In the genomic region with DNA sequence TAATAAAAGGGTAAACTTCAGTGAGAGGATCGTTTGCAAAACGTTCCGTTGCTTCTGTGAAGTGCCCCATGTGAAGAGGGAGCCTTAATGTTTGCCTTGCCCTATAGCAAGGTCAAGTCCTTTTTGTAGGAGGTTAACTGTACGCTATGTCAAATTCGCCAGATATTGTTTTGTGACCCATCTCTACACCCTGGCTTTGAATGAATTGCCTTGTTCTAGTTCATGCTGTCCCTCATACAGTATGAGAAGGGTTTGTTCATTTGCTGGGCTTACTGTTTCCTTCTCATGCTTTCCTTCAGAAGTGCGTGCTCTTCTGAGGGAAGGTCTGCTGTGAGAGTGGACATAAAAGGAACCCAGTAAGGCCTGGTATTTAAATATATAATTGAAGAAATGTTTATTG, we compare ENCODE assay signal across 8 cellular contexts. TPM values are rescaled to one million over a fixed set of nuclear protein-coding genes. Genes with fewer than 3 reads are reported as not detected.
DNase-seq lines count a peak whose midpoint lies in the region; ATAC-seq, FAIRE-seq and TF ChIP-seq lines count a peak whose summit lies in the region.

No MANE protein-coding gene starts in this region.

- H2BK5ac ChIP-seq in H1 (ENCODE audit: low read depth, low read length), result no peak overlapping the region

- H3K18ac ChIP-seq in H1 (ENCODE audit: extremely low read depth, low read length), result no peak overlapping the region

- H4K8ac ChIP-seq in H1 (ENCODE audit: extremely low read depth, insufficient read depth, low read length), result no peak overlapping the region

- H3K79me1 ChIP-seq in H1 (ENCODE audit: low read depth, low read length), result peaks cover 3% of the 10 kb centered on the region; the same call in 1 of the 2 replicates

- peaks cover 30% of the 10 kb centered on the region for H3K4me1 Mint-ChIP-seq in neural progenitor cell

- peak overlapping the region; percentile 56 to 71 for H3K4me2 ChIP-seq in H1 (ENCODE audit: insufficient read depth in 1 of 2, low read depth in 2 of 2, low read length in 2 of 2)
- peak overlapping the region; percentile 98 for H3K4me2 ChIP-seq in neural progenitor cell

- no peak for ATAC-seq in GM18505 (IDR thresholded peaks at IDR 0.05; ENCODE audit: unreplicated experiment)

- no peak overlapping the region for H3K27ac ChIP-seq in H1 (ENCODE audit: low read depth, low read length)
- no peak overlapping the region for H3K27ac ChIP-seq in neural progenitor cell

- H4K20me1 ChIP-seq in H1 (replicated peaks in 1 of 2; ENCODE audit: control insufficient read depth in 1 of 2, insufficient read depth in 2 of 2, low read length in 2 of 2) (peaks cover 0 to 8% of the 10 kb centered on the region in 2 experiments), neural progenitor cell (ENCODE audit: low read depth) (peaks cover 50% of the 10 kb centered on the region)

- H3K4me3 ChIP-seq in NT2/D1 (ENCODE audit: insufficient read length, low read depth) (peak overlapping the region; percentile 76), H1 (ENCODE audit: extremely low read depth in 1 of 4, insufficient read depth in 2 of 4, low read depth in 3 of 4, low read length in 4 of 4) (peak overlapping the region; percentile 44 to 82 (median 66); a peak in 5 of 8 replicates), neural progenitor cell (peak overlapping the region; percentile 96)

- 59% methylated on average over 6 of the region's 6 CpGs; no CpG with 5 or more reads in 1 of the 2 experiments for WGBS in H1 (ENCODE audit: extremely low coverage in 1 of 2, insufficient coverage in 1 of 2, insufficient read length in 1 of 2, insufficient replicate concordance in 2 of 2, low coverage in 1 of 2, low lambda C conversion rate in 2 of 2, missing lambda C conversion rate in 1 of 2), 2 experiments

- peaks cover 8% of the 10 kb centered on the region for H3K27me3 Mint-ChIP-seq in neural progenitor cell (ENCODE audit: insufficient read depth, low read depth)

- H2BK120ac ChIP-seq in H1 (replicated peaks; ENCODE audit: low read depth, low read length), result no peak overlapping the region

- no peak overlapping the region for H3K56ac ChIP-seq in H1 (replicated peaks; ENCODE audit: insufficient read length, low read depth, low read length)

- no peak overlapping the region for H2BK15ac ChIP-seq in H1 (ENCODE audit: low read length)

- H2BK20ac ChIP-seq in H1 (ENCODE audit: low read length), result no peak overlapping the region

- no peak overlapping the region for H2BK12ac ChIP-seq in H1 (ENCODE audit: low read depth, low read length)

- no peak overlapping the region for H3K4ac ChIP-seq in H1 (replicated peaks; ENCODE audit: insufficient read length, low read depth, low read length)

- H4K5ac ChIP-seq in H1 (ENCODE audit: insufficient read length, low read depth, low read length), result no peak overlapping the region

- H3K14ac ChIP-seq in H1 (ENCODE audit: insufficient read length), result no peak overlapping the region

- peak overlapping the region; percentile 19 for H3K27ac Mint-ChIP-seq in neural progenitor cell

- H3K36me3 Mint-ChIP-seq in neural progenitor cell, result no peaks in the 10 kb centered on the region

- no peak for TF ChIP-seq POLR2A in H1 (IDR thresholded peaks at IDR 0.05; ENCODE audit: control extremely low read depth in 1 of 2, low read depth in 2 of 2, low read length in 2 of 2)
- TF ChIP-seq POLR2A in GM18505 (IDR thresholded peaks at IDR 0.05; ENCODE audit: borderline replicate concordance, extremely low read depth, insufficient read depth, insufficient read length), result no peak

- H3K27me3 ChIP-seq in NT2/D1 (ENCODE audit: insufficient read depth, insufficient read length) (no peaks in the 10 kb centered on the region), H1 (replicated peaks in 1 of 4; ENCODE audit: control insufficient read depth in 3 of 4, extremely low read depth in 1 of 4, insufficient read depth in 3 of 4, low read length in 3 of 4) (no peaks in the 10 kb centered on the region), neural progenitor cell (no peaks in the 10 kb centered on the region)

- TF ChIP-seq EP300 in H1 (IDR thresholded peaks at IDR 0.05; ENCODE audit: borderline replicate concordance in 1 of 2, low read depth in 2 of 2, low read length in 2 of 2), result no peak

- H2AK5ac ChIP-seq in H1 (ENCODE audit: low read depth, low read length), result no peak overlapping the region

- no peaks in the 10 kb centered on the region for H3K36me3 ChIP-seq in NT2/D1 (ENCODE audit: insufficient read depth, insufficient read length, low read length)
- H3K36me3 ChIP-seq in H1 (ENCODE audit: control insufficient read depth in 2 of 4, insufficient read depth in 4 of 4, low read length in 3 of 4), result no peaks in the 10 kb centered on the region
- H3K36me3 ChIP-seq in neural progenitor cell, result no peaks in the 10 kb centered on the region

- peaks cover 14% of the 10 kb centered on the region for H3F3A ChIP-seq in neural progenitor cell (ENCODE audit: low read depth)

- no peak overlapping the region for H4K91ac ChIP-seq in H1 (replicated peaks; ENCODE audit: insufficient read length, low read length)

- H3K79me2 ChIP-seq in H1 (ENCODE audit: control insufficient read depth in 1 of 2, insufficient read depth in 2 of 2, low read length in 2 of 2) (peaks cover 5 to 35% of the 10 kb centered on the region in 2 experiments), neural progenitor cell (ENCODE audit: low read depth) (peaks cover 59% of the 10 kb centered on the region)

- peak overlapping the region; percentile 97 for H3K4me3 Mint-ChIP-seq in neural progenitor cell

- H2AFZ ChIP-seq in H1 (ENCODE audit: low read length), result no peak overlapping the region
- no peak overlapping the region for H2AFZ ChIP-seq in neural progenitor cell (replicated peaks)

- TF ChIP-seq RAD21 in H1 (IDR thresholded peaks at IDR 0.05 in 1 of 2, conservative IDR thresholded peaks at IDR 0.05 in 1 of 2; ENCODE audit: low read depth in 2 of 2, low read length in 2 of 2), result no peak

- no peaks in the 10 kb centered on the region for H3K9me3 Mint-ChIP-seq in neural progenitor cell

- DNase-seq in COLO829 (ENCODE audit: low spot score) (peak; percentile 45), NT2/D1 (ENCODE audit: low read depth, low spot score) (no peak), H1 (ENCODE audit: low read depth in 1 of 2, low spot score in 2 of 2) (no peak), neural progenitor cell (ENCODE audit: low spot score) (no peak), midbrain (lab: John Stamatoyannopoulos, UW) (no peak), NCI-H446 treated with DMSO at 0.1 percent for 48 hours (lab: John Stamatoyannopoulos, UW) (no peak), SW 1271 (lab: John Stamatoyannopoulos, UW) (no peak)

- peaks cover 6% of the 10 kb centered on the region for H3K23me2 ChIP-seq in H1 (ENCODE audit: low read depth, low read length)

- H3K9ac ChIP-seq in NT2/D1 (ENCODE audit: insufficient read length, low read depth) (peak overlapping the region; percentile 4), H1 (replicated peaks in 1 of 4; ENCODE audit: extremely low read depth in 1 of 4, low read depth in 3 of 4, low read length in 3 of 4) (peak overlapping the region in 1 of 4 experiments; percentile 32; a peak in 2 of 7 replicates), neural progenitor cell (no peak overlapping the region)

- TF ChIP-seq CTCF in H1 (IDR thresholded peaks at IDR 0.05; ENCODE audit: control extremely low read depth in 1 of 3, insufficient read depth in 1 of 3, low read depth in 1 of 3, low read length in 3 of 3), result no peak
- no peak for TF ChIP-seq CTCF in neural progenitor cell (IDR thresholded peaks at IDR 0.05)

- POLR2A ChIA-PET in H1 (lab: Charles Lee; ENCODE audit: partially characterized antibody), result interaction anchor here (1.1 kb wide), 1 partner anchor 24 kb away, joined by 3 read pairs; no protein-coding TSS in a partner anchor

- CTCF ChIA-PET in H1 (lab: Charles Lee; ENCODE audit: partially characterized antibody), result interaction anchor here (0.7 to 4.1 kb wide), 6 partner anchors 12 to 197 kb away, joined by 3 to 22 read pairs (median 3); no protein-coding TSS in a partner anchor

- no peaks in the 10 kb centered on the region for H3K4me1 ChIP-seq in NT2/D1 (ENCODE audit: insufficient read depth, insufficient read length)
- peaks cover 2 to 5% (median 3%) of the 10 kb centered on the region in 4 experiments; a peak in 3 of 7 replicates for H3K4me1 ChIP-seq in H1 (replicated peaks in 1 of 4; ENCODE audit: control insufficient read depth in 3 of 4, insufficient read depth in 4 of 4, low read length in 3 of 4)
- peaks cover 13% of the 10 kb centered on the region for H3K4me1 ChIP-seq in neural progenitor cell

- H3K9me3 ChIP-seq in NT2/D1 (ENCODE audit: insufficient read depth, low read length) (no peaks in the 10 kb centered on the region), H1 (ENCODE audit: insufficient read depth in 2 of 2, low read depth in 1 of 2, low read length in 1 of 2) (no peaks in the 10 kb centered on the region), neural progenitor cell (ENCODE audit: low read depth) (no peaks in the 10 kb centered on the region)

- no peak for FAIRE-seq in H1 (lab: Jason Lieb, UNC)

- no peak overlapping the region for H3K23ac ChIP-seq in H1 (ENCODE audit: insufficient read length)

TF ChIP-seq in H1, 55 proteins besides CTCF, POLR2A, EP300 and RAD21 (continues in another document):
- TF ChIP-seq RBBP5 (IDR thresholded peaks at IDR 0.05; ENCODE audit: borderline replicate concordance, low read depth, low read length) (no peak), TAF1 (IDR thresholded peaks at IDR 0.05; ENCODE audit: low read depth, low read length) (no peak), RXRA (IDR thresholded peaks at IDR 0.05; ENCODE audit: insufficient read depth, low read depth, low read length) (no peak)

RNA-seq across cellular contexts. Expression of a gene that starts 1.6 kb away (rescaled TPM):
- 21.0 and 22.6 TPM in 2 replicates for total RNA-seq in H1 (2021; fragmentation: NEBNext Ultra II Directional; extraction: Animal tissue kit (Norgen Biotek cat#: 25700))
- 10.3 and 14.8 TPM in 2 replicates for polyA plus RNA-seq in H1 (2011; rRNA removed)
- polyA plus RNA-seq in H1 (2011; cell fraction: cytosol; rRNA removed), result 16.3 TPM
- polyA plus RNA-seq in H1 (2011; cell fraction: nucleus; rRNA removed), result 27.5 TPM
- polyA plus RNA-seq in H1 (2012, experiment 1 of 2), result 15.0 to 17.6 TPM (median 16.1 TPM) in 4 replicates
- polyA plus RNA-seq in H1 (2012, experiment 2 of 2), result 12.6 TPM
- 10.8 TPM for polyA plus RNA-seq in H1 (2013, experiment 1 of 2)
- polyA plus RNA-seq in H1 (2013, experiment 2 of 2), result 9.9 TPM
- polyA minus RNA-seq in H1 (2011; rRNA and poly(A)+ RNA removed), result 24.9 and 25.8 TPM in 2 replicates
- polyA minus RNA-seq in H1 (2011; cell fraction: cytosol; rRNA and poly(A)+ RNA removed), result 12.1 TPM
- polyA minus RNA-seq in H1 (2011; cell fraction: nucleus; rRNA and poly(A)+ RNA removed), result 24.1 TPM
- 21.6 and 28.8 TPM in 2 replicates for total RNA-seq in neural progenitor cell (ENCODE audit: low replicate concordance)

RNA-seq across cellular contexts. Expression of a gene that starts 23.1 kb away (rescaled TPM):
- 23.6 and 24.0 TPM in 2 replicates for total RNA-seq in H1 (2021; fragmentation: NEBNext Ultra II Directional; extraction: Animal tissue kit (Norgen Biotek cat#: 25700))
- polyA plus RNA-seq in H1 (2011; rRNA removed), result 19.1 and 19.8 TPM in 2 replicates
- 25.5 TPM for polyA plus RNA-seq in H1 (2011; cell fraction: cytosol; rRNA removed)
- 19.6 TPM for polyA plus RNA-seq in H1 (2011; cell fraction: nucleus; rRNA removed)
- polyA plus RNA-seq in H1 (2012, experiment 1 of 2), result 18.3 to 26.4 TPM (median 25.0 TPM) in 4 replicates
- 31.7 TPM for polyA plus RNA-seq in H1 (2012, experiment 2 of 2)
- polyA plus RNA-seq in H1 (2013, experiment 1 of 2), result 15.2 TPM
- polyA plus RNA-seq in H1 (2013, experiment 2 of 2), result 14.6 TPM
- 14.9 and 15.3 TPM in 2 replicates for polyA minus RNA-seq in H1 (2011; rRNA and poly(A)+ RNA removed)
- 9.7 TPM for polyA minus RNA-seq in H1 (2011; cell fraction: cytosol; rRNA and poly(A)+ RNA removed)
- 9.1 TPM for polyA minus RNA-seq in H1 (2011; cell fraction: nucleus; rRNA and poly(A)+ RNA removed)
- total RNA-seq in neural progenitor cell (ENCODE audit: low replicate concordance), result 15.4 and 18.3 TPM in 2 replicates
